In the genomic region with DNA sequence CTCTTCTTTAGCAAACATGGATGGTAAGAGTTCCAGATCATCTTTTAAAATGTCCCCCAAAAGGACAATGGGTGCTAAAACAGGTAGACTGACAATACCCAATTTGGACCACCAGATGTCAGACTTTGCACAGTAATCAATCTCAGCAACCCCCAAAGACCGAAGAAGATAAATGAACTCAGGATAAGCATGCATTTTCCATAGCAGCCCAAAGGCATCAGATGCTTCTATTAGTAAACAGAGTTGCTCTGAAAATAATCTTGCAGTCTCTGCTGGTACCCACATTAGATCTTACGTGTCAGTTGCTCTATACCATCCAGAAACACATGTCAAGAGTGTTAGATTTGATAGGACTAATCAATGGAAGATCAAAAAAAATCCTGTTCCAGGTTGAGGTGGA, we compare ENCODE assay signal across 8 cellular contexts. TPM values are rescaled to one million over a fixed set of nuclear protein-coding genes. Genes with fewer than 3 reads are reported as not detected.
A peak's percentile ranks its signal among the peaks of the same experiment; 100 is the strongest.
DNase-seq lines count a peak whose midpoint lies in the region; ATAC-seq, FAIRE-seq and TF ChIP-seq lines count a peak whose summit lies in the region.

No MANE protein-coding gene starts in this region.

- POLR2A ChIA-PET in endothelial cell of umbilical vein (lab: Charles Lee) = no interaction called here

- H3K27ac ChIP-seq in endothelial cell of umbilical vein (ENCODE audit: insufficient read depth, low read depth, low read length) = no peak overlapping the region

- TF ChIP-seq CTCF in endothelial cell of umbilical vein (IDR thresholded peaks at IDR 0.05; ENCODE audit: extremely low read depth in 1 of 2, insufficient read depth in 1 of 2, low read depth in 1 of 2, low read length in 2 of 2) = peak; percentile 51 to 57
- peak; percentile 40 for TF ChIP-seq CTCF in mucosa of descending colon (IDR thresholded peaks at IDR 0.05)

- no peak for TF ChIP-seq POLR2A in endothelial cell of umbilical vein (IDR thresholded peaks at IDR 0.05; ENCODE audit: low read depth, low read length)

- H3K9me3 ChIP-seq in endothelial cell of umbilical vein (replicated peaks; ENCODE audit: control insufficient read depth, insufficient read depth, low read length) (no peaks in the 10 kb centered on the region), mucosa of descending colon (no peaks in the 10 kb centered on the region)

- H3K79me2 ChIP-seq in endothelial cell of umbilical vein (ENCODE audit: control insufficient read depth, insufficient read depth, low read length) = no peaks in the 10 kb centered on the region

- H4K20me1 ChIP-seq in endothelial cell of umbilical vein (replicated peaks; ENCODE audit: control insufficient read depth, extremely low read depth, insufficient read depth, low read length) = no peaks in the 10 kb centered on the region

- peak; percentile 87 for FAIRE-seq in endothelial cell of umbilical vein (lab: Jason Lieb, UNC)

- BruUV-seq in endothelial cell of umbilical vein (replicated peaks; lab: Mats Ljungman, UMichigan) = no TSS peak

- H3K4me3 ChIP-seq in endothelial cell of umbilical vein (replicated peaks in 1 of 3; ENCODE audit: insufficient read depth in 1 of 3, low read depth in 1 of 3, low read length in 3 of 3) (no peak overlapping the region), mucosa of descending colon (no peak overlapping the region)

- intact Hi-C loops in endothelial cell of umbilical vein (cut with micrococcal nuclease) = loop anchor here (1.0 to 2.0 kb wide), 5 partner anchors 63 to 593 kb away; a partner anchor contains a TSS
- intact Hi-C loops in mucosa of descending colon (cut with DNase I, micrococcal nuclease) = loop anchor here (5.0 to 10.0 kb wide), 2 partner anchors 63 to 65 kb away; no protein-coding TSS in a partner anchor

- no peak overlapping the region for H3K4me2 ChIP-seq in endothelial cell of umbilical vein (ENCODE audit: insufficient read depth, low read length)

- CTCF ChIA-PET in endothelial cell of umbilical vein (lab: Charles Lee) = interaction anchor here (0.7 to 7.8 kb wide), 7 partner anchors 9 to 425 kb away, joined by 3 to 122 read pairs (median 18); no protein-coding TSS in a partner anchor

- no peak overlapping the region for H3K9ac ChIP-seq in endothelial cell of umbilical vein (replicated peaks; ENCODE audit: extremely low read depth, insufficient read depth, low read length)

- H2AFZ ChIP-seq in endothelial cell of umbilical vein (ENCODE audit: low read depth, low read length) = no peak overlapping the region

- peak; percentile 3 to 4 for DNase-seq in stimulated activated CD4-positive, alpha-beta T cell treated with anti-CD3 and anti-CD28 coated beads, Interleukin-1b, Interleukin-23, amount 100 ng/mL, for 1 hour (ENCODE audit: low read depth in 2 of 2)
- DNase-seq in stimulated activated CD4-positive, alpha-beta T cell treated with anti-CD3 and anti-CD28 coated beads, Interleukin-4, amount 100 ng/mL, for 1 hour = no peak
- peak; percentile 43 for DNase-seq in HCEC 1CT
- peak; percentile 46 for DNase-seq in NCI-H1105 (lab: John Stamatoyannopoulos, UW)
- peak; percentile 5 for DNase-seq in T-helper 9 cell
- peak; percentile 75 for DNase-seq in endothelial cell of umbilical vein (ENCODE audit: low read depth, low spot score)
- peak in 1 of 3 donors; percentile 64 for DNase-seq in mucosa of descending colon
- DNase-seq in activated effector memory CD4-positive, alpha-beta T cell treated with anti-CD3 and anti-CD28 coated beads, Interleukin-2, amount 50 U/mL, for 16 hours = no peak

- H3K36me3 ChIP-seq in endothelial cell of umbilical vein (ENCODE audit: control insufficient read depth in 2 of 2, extremely low read depth in 1 of 2, insufficient read depth in 2 of 2, low read length in 2 of 2) (no peaks in the 10 kb centered on the region), mucosa of descending colon (ENCODE audit: low read depth) (no peaks in the 10 kb centered on the region)

- peak; percentile 62 for ATAC-seq in mucosa of descending colon

- H3K9me1 ChIP-seq in endothelial cell of umbilical vein (replicated peaks; ENCODE audit: control insufficient read depth, extremely low read depth, insufficient read depth, low read length) = no peaks in the 10 kb centered on the region

- peaks cover 12% of the 10 kb centered on the region for H3K4me1 ChIP-seq in endothelial cell of umbilical vein (ENCODE audit: control insufficient read depth, extremely low read depth, insufficient read depth, low read length)
- no peaks in the 10 kb centered on the region for H3K4me1 ChIP-seq in mucosa of descending colon (ENCODE audit: low read depth)

- no peaks in the 10 kb centered on the region for H3K27me3 ChIP-seq in endothelial cell of umbilical vein (ENCODE audit: control insufficient read depth in 2 of 2, insufficient read depth in 2 of 2, low read length in 2 of 2)

- dilution Hi-C loops in endothelial cell of umbilical vein (cut with MboI; ENCODE audit: extremely low pct_ligation_motif_present, low sequenced_read_pairs) = no loop called here

TF ChIP-seq in endothelial cell of umbilical vein, 7 proteins besides CTCF, POLR2A, EP300 and RAD21:
- TF ChIP-seq GATA2 (IDR thresholded peaks at IDR 0.05; ENCODE audit: insufficient read depth, insufficient read length, low read depth, low read length) (no peak), POLR2AphosphoS5 (IDR thresholded peaks at IDR 0.05; ENCODE audit: insufficient read depth, low read depth, low read length) (no peak), MYC (IDR thresholded peaks at IDR 0.05; ENCODE audit: low read depth, low read length) (no peak), JUN (IDR thresholded peaks at IDR 0.05; ENCODE audit: borderline replicate concordance, insufficient read depth, insufficient read length, low read depth) (no peak), EZH2 (IDR thresholded peaks at IDR 0.05; ENCODE audit: borderline replicate concordance, low read depth, low read length, severe bottlenecking) (no peak)
- TF ChIP-seq, protein P1, sequence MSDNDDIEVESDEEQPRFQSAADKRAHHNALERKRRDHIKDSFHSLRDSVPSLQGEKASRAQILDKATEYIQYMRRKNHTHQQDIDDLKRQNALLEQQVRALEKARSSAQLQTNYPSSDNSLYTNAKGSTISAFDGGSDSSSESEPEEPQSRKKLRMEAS (IDR thresholded peaks at IDR 0.05; ENCODE audit: insufficient read depth, insufficient read length) = no peak

RNA-seq across cellular contexts. Expression of a gene that starts 20.6 kb away (rescaled TPM):
- total RNA-seq in endothelial cell of umbilical vein (0.14 and 0.27 TPM in 2 replicates), mucosa of descending colon (under 1 TPM; 0.28 to 0.46 (median 0.46) TPM)
- not detected in 2 replicates for polyA plus RNA-seq in endothelial cell of umbilical vein
- polyA plus RNA-seq in endothelial cell of umbilical vein (2011; cell fraction: cytosol; rRNA removed) = 0.01 and 0.03 TPM in 2 replicates
- 0.14 and 0.26 TPM in 2 replicates for polyA plus RNA-seq in endothelial cell of umbilical vein (2011; cell fraction: nucleus; rRNA removed)
- polyA plus RNA-seq in endothelial cell of umbilical vein (2012) = 0.15 and 0.28 TPM in 2 replicates
- polyA minus RNA-seq in endothelial cell of umbilical vein = not detected in 2 replicates
- polyA minus RNA-seq in endothelial cell of umbilical vein (2011; cell fraction: cytosol; rRNA and poly(A)+ RNA removed) = not detected
- polyA minus RNA-seq in endothelial cell of umbilical vein (2011; cell fraction: nucleus; rRNA and poly(A)+ RNA removed) = 0.14 and 0.24 TPM in 2 replicates

Comparison
In these comparisons a context has a peak if more than half of its experiments do, and no peak if none do; other contexts are left out.
1. DNase-seq: peak in stimulated activated CD4-positive, alpha-beta T cell treated with anti-CD3 and anti-CD28 coated beads, Interleukin-1b, Interleukin-23, amount 100 ng/mL, for 1 hour (2 of 2), HCEC 1CT (single experiment), NCI-H1105 (single experiment), T-helper 9 cell (single experiment) and endothelial cell of umbilical vein (single experiment); none in stimulated activated CD4-positive, alpha-beta T cell treated with anti-CD3 and anti-CD28 coated beads, Interleukin-4, amount 100 ng/mL, for 1 hour (single experiment) and activated effector memory CD4-positive, alpha-beta T cell treated with anti-CD3 and anti-CD28 coated beads, Interleukin-2, amount 50 U/mL, for 16 hours (single experiment).